Comparison of ENCODE assay signal across 25 cellular contexts in the genomic region with DNA sequence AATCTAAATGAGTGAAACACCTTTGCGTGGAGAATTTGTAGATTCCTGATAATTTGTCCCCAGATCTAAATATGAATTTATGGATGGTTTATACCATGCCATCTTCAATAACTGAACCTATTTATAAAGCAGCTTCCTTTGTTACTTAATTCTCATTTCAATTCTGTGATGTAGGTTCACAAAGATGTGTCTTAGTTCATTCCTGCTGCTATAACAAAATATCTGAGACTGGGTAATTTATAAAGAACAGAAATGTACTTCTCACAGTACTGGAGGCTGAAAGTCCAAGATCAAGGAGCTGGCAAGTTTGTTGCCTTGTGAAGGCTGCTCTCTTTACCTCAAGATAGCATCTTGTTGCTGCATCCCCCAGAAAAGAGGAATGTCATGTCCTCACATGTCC. TPM values are rescaled to one million over a fixed set of nuclear protein-coding genes. Genes with fewer than 3 reads are reported as not detected.
A peak's percentile ranks its signal among the peaks of the same experiment; 100 is the strongest.
DNase-seq lines count a peak whose midpoint lies in the region; ATAC-seq, FAIRE-seq and TF ChIP-seq lines count a peak whose summit lies in the region.
"Had no signal": no experiment of that assay in that cellular context is flagged by ENCODE, and none has a peak within 500 bp of the region (broad histone marks: within the 10 kb centered on the region; RNA-seq: fewer than 3 reads in every experiment).

No MANE protein-coding gene starts in this region.

- TF ChIP-seq POLR2A in HepG2 (IDR thresholded peaks at IDR 0.05; ENCODE audit: insufficient read depth in 1 of 2, low read depth in 2 of 2, low read length in 2 of 2), result no peak
- TF ChIP-seq POLR2A in right lobe of liver (IDR thresholded peaks at IDR 0.05), result no peak
- TF ChIP-seq POLR2A in H1 (IDR thresholded peaks at IDR 0.05; ENCODE audit: control extremely low read depth in 1 of 2, low read depth in 2 of 2, low read length in 2 of 2), result no peak

- H3K27me3 ChIP-seq in HepG2 (ENCODE audit: control insufficient read depth in 1 of 2, insufficient read depth in 2 of 2, low read length in 2 of 2) (no peaks in the 10 kb centered on the region; a peak in 1 of 5 replicates), right lobe of liver (no peaks in the 10 kb centered on the region), H1 (replicated peaks in 1 of 4; ENCODE audit: control insufficient read depth in 3 of 4, extremely low read depth in 1 of 4, insufficient read depth in 3 of 4, low read length in 3 of 4) (no peaks in the 10 kb centered on the region)
- H3K27me3 ChIP-seq: hepatocyte, testis had no signal

- no peaks in the 10 kb centered on the region for H3K79me1 ChIP-seq in H1 (ENCODE audit: low read depth, low read length)

- CTCF ChIA-PET in HepG2 (lab: Yijun Ruan, JAX; ENCODE audit: low intra/inter-chr PET ratio, low total read pairs), result no interaction called here
- CTCF ChIA-PET in H1 (lab: Charles Lee; ENCODE audit: partially characterized antibody), result interaction anchor here (0.7 to 2.5 kb wide), 6 partner anchors 10 to 179 kb away, joined by 3 to 10 read pairs (median 4); no protein-coding TSS in a partner anchor

- H3K79me2 ChIP-seq in HepG2 (ENCODE audit: insufficient read depth, low read length) (peaks cover 28% of the 10 kb centered on the region), H1 (ENCODE audit: control insufficient read depth in 1 of 2, insufficient read depth in 2 of 2, low read length in 2 of 2) (peaks cover 0 to 25% of the 10 kb centered on the region in 2 experiments; a peak in 2 of 4 replicates)

- no peak overlapping the region for H2BK12ac ChIP-seq in H1 (ENCODE audit: low read depth, low read length)

- no peak overlapping the region for H2BK15ac ChIP-seq in H1 (ENCODE audit: low read length)

- H4K5ac ChIP-seq in H1 (ENCODE audit: insufficient read length, low read depth, low read length), result no peak overlapping the region

- FAIRE-seq in HepG2 (lab: Jason Lieb, UNC) (no peak), H1 (lab: Jason Lieb, UNC) (no peak)

- no peak overlapping the region; the same call in 1 of the 2 replicates for H3K9ac ChIP-seq in HepG2 (ENCODE audit: insufficient read depth, low read depth, low read length)
- H3K9ac ChIP-seq in SK-N-MC (ENCODE audit: insufficient read length), result no peak overlapping the region
- no peak overlapping the region for H3K9ac ChIP-seq in H1 (replicated peaks in 1 of 4; ENCODE audit: extremely low read depth in 1 of 4, low read depth in 3 of 4, low read length in 3 of 4)

- no peak for TF ChIP-seq RAD21 in HepG2 (CRISPR knock-in tag; IDR thresholded peaks at IDR 0.05)
- TF ChIP-seq RAD21 in H1 (IDR thresholded peaks at IDR 0.05 in 1 of 2, conservative IDR thresholded peaks at IDR 0.05 in 1 of 2; ENCODE audit: low read depth in 2 of 2, low read length in 2 of 2), result no peak

- no peak overlapping the region for H3K56ac ChIP-seq in H1 (replicated peaks; ENCODE audit: insufficient read length, low read depth, low read length)

- no peak for ATAC-seq in HepG2
- ATAC-seq in right lobe of liver, result no peak
- ATAC-seq: activated T-cell treated with anti-CD3 and anti-CD28 coated beads, Interleukin-2, amount 50 U/mL, for 4 hours; mucosa of descending colon had no signal

- no peak overlapping the region for H2BK20ac ChIP-seq in H1 (ENCODE audit: low read length)

- peaks cover 3 to 14% of the 10 kb centered on the region in 2 experiments; a peak in 3 of 5 replicates for H3K36me3 ChIP-seq in HepG2 (replicated peaks in 1 of 2; ENCODE audit: control insufficient read depth in 1 of 2, insufficient read depth in 2 of 2, low read length in 2 of 2)
- no peaks in the 10 kb centered on the region for H3K36me3 ChIP-seq in right lobe of liver
- H3K36me3 ChIP-seq in SK-N-MC (ENCODE audit: insufficient read depth, low read length), result peaks cover 10% of the 10 kb centered on the region
- peaks cover 0 to 13% (median 1%) of the 10 kb centered on the region in 4 experiments; a peak in 2 of 8 replicates for H3K36me3 ChIP-seq in H1 (ENCODE audit: control insufficient read depth in 2 of 4, insufficient read depth in 4 of 4, low read length in 3 of 4)

- H2AFZ ChIP-seq in HepG2 (ENCODE audit: low read length), result no peak overlapping the region
- H2AFZ ChIP-seq in H1 (ENCODE audit: low read length), result peak overlapping the region; percentile 28; the same call in 1 of the 2 replicates
- H2AFZ ChIP-seq: hepatocyte had no signal

- in situ Hi-C loops in HepG2 (cut with HindIII; ENCODE audit: extremely low pct_ligation_motif_present, low pct_unique_long_range_greater_than_20kb), result no loop called here

- H3K9me3 ChIP-seq in HepG2 (ENCODE audit: low read length), result peaks cover 7% of the 10 kb centered on the region; the same call in 1 of the 2 replicates
- no peaks in the 10 kb centered on the region for H3K9me3 ChIP-seq in right lobe of liver
- H3K9me3 ChIP-seq in SK-N-MC (ENCODE audit: low read depth, low read length), result peaks cover 9% of the 10 kb centered on the region; the same call in 1 of the 2 replicates
- no peaks in the 10 kb centered on the region for H3K9me3 ChIP-seq in H1 (ENCODE audit: insufficient read depth in 2 of 2, low read depth in 1 of 2, low read length in 1 of 2)
- H3K9me3 ChIP-seq: HAP-1, mucosa of descending colon, testis had no signal

- H3K4ac ChIP-seq in H1 (replicated peaks; ENCODE audit: insufficient read length, low read depth, low read length), result no peak overlapping the region

- H3K4me1 ChIP-seq in HepG2 (ENCODE audit: insufficient read depth, low read length), result peaks cover 49% of the 10 kb centered on the region
- peaks cover 0 to 12% (median 5%) of the 10 kb centered on the region in 4 donors for H3K4me1 ChIP-seq in right lobe of liver
- no peaks in the 10 kb centered on the region for H3K4me1 ChIP-seq in H1 (replicated peaks in 1 of 4; ENCODE audit: control insufficient read depth in 3 of 4, insufficient read depth in 4 of 4, low read length in 3 of 4)

- peaks cover 6% of the 10 kb centered on the region for H3K23me2 ChIP-seq in H1 (ENCODE audit: low read depth, low read length)

- no peak overlapping the region for H2BK120ac ChIP-seq in H1 (replicated peaks; ENCODE audit: low read depth, low read length)

- no peak for TF ChIP-seq CTCF in HepG2 (CRISPR knock-in tag; IDR thresholded peaks at IDR 0.05)
- no peak for TF ChIP-seq CTCF in right lobe of liver (IDR thresholded peaks at IDR 0.05)
- TF ChIP-seq CTCF in H1 (IDR thresholded peaks at IDR 0.05; ENCODE audit: control extremely low read depth in 1 of 3, insufficient read depth in 1 of 3, low read depth in 1 of 3, low read length in 3 of 3), result no peak
- no peak for TF ChIP-seq CTCF in type B pancreatic cell (conservative IDR thresholded peaks at IDR 0.05)

- no peaks in the 10 kb centered on the region for H3K27me3 Mint-ChIP-seq in type B pancreatic cell

- H3K27ac ChIP-seq in HepG2 (ENCODE audit: extremely low read length, insufficient read depth, low read length) (peak overlapping the region; percentile 92), right lobe of liver (no peak overlapping the region), SK-N-MC (peak overlapping the region; percentile 88), H1 (ENCODE audit: low read depth, low read length) (no peak overlapping the region)

- no peak for TF ChIP-seq EP300 in HepG2 (IDR thresholded peaks at IDR 0.05; ENCODE audit: low read depth in 2 of 2, low read length in 2 of 2)
- no peak for TF ChIP-seq EP300 in HepG2 (CRISPR knock-in tag; IDR thresholded peaks at IDR 0.05; ENCODE audit: borderline replicate concordance)
- no peak for TF ChIP-seq EP300 in H1 (IDR thresholded peaks at IDR 0.05; ENCODE audit: borderline replicate concordance in 1 of 2, low read depth in 2 of 2, low read length in 2 of 2)

- H3K4me3 Mint-ChIP-seq in type B pancreatic cell, result peak overlapping the region; percentile 27
- H3K4me3 Mint-ChIP-seq: activated naive CD4-positive, alpha-beta T cell treated with anti-CD3 and anti-CD28 coated beads for 36 hours; activated T-cell treated with anti-CD3 and anti-CD28 coated beads, Interleukin-2, amount 50 U/mL, for 4 hours; central memory CD8-positive, alpha-beta T cell had no signal

- 96% methylated on average over 1 of the region's 1 CpG for WGBS in HepG2 (ENCODE audit: low lambda C conversion rate)
- 88% methylated on average over 1 of the region's 1 CpG for WGBS in right lobe of liver (ENCODE audit: insufficient coverage, low coverage, low lambda C conversion rate, missing lambda C conversion rate)
- WGBS in H1 (ENCODE audit: extremely low coverage in 1 of 2, insufficient coverage in 1 of 2, insufficient read length in 1 of 2, insufficient replicate concordance in 2 of 2, low coverage in 1 of 2, low lambda C conversion rate in 2 of 2, missing lambda C conversion rate in 1 of 2), 2 experiments, result 82% methylated on average over 1 of the region's 1 CpG; no CpG with 5 or more reads in 1 of the 2 experiments

- no peaks in the 10 kb centered on the region for H3K9me3 Mint-ChIP-seq in type B pancreatic cell
- H3K9me3 Mint-ChIP-seq: activated naive CD4-positive, alpha-beta T cell treated with anti-CD3 and anti-CD28 coated beads for 36 hours; activated T-cell treated with anti-CD3 and anti-CD28 coated beads, Interleukin-2, amount 50 U/mL, for 4 hours; central memory CD8-positive, alpha-beta T cell had no signal

- H3K4me1 Mint-ChIP-seq in type B pancreatic cell (ENCODE audit: unreplicated experiment), result peaks cover 19% of the 10 kb centered on the region

- POLR2A ChIA-PET in HepG2 (lab: Yijun Ruan, JAX), result interaction anchor here (1.0 to 6.8 kb wide), 3 partner anchors 9 to 171 kb away, joined by 3 to 155 read pairs (median 4); no protein-coding TSS in a partner anchor
- POLR2A ChIA-PET in H1 (lab: Charles Lee; ENCODE audit: partially characterized antibody), result interaction anchor here (0.7 kb wide), 1 partner anchor 585 kb away, joined by 3 read pairs; no protein-coding TSS in a partner anchor

- H2BK5ac ChIP-seq in H1 (ENCODE audit: low read depth, low read length), result no peak overlapping the region

- H3K4me2 ChIP-seq in HepG2 (ENCODE audit: low read depth, low read length) (no peak overlapping the region), H1 (ENCODE audit: insufficient read depth in 1 of 2, low read depth in 2 of 2, low read length in 2 of 2) (no peak overlapping the region)

- BruUV-seq in HepG2 (replicated peaks; lab: Mats Ljungman, UMichigan), result no TSS peak

- intact Hi-C loops in HepG2 (cut with micrococcal nuclease; ENCODE audit: unreplicated experiment), result no loop called here
- intact Hi-C loops in right lobe of liver (cut with DNase I), result no loop called here

- H2AK5ac ChIP-seq in H1 (ENCODE audit: low read depth, low read length), result no peak overlapping the region

- H4K91ac ChIP-seq in H1 (replicated peaks; ENCODE audit: insufficient read length, low read length), result no peak overlapping the region

- DNase-seq in HepG2 (ENCODE audit: low spot score) (no peak), right lobe of liver (no peak), SK-N-MC (ENCODE audit: low read depth, low spot score) (no peak), H1 (ENCODE audit: low read depth in 1 of 2, low spot score in 2 of 2) (no peak), type B pancreatic cell (ENCODE audit: extremely low spot score, unreplicated experiment) (no peak), HuH-7.5 (ENCODE audit: low spot score) (no peak), SHP77 treated with DMSO at 0.1 percent for 48 hours (lab: John Stamatoyannopoulos, UW) (no peak)
- no peak for DNase-seq in effector CD4-positive, alpha-beta T cell
- DNase-seq: activated naive CD4-positive, alpha-beta T cell treated with anti-CD3 and anti-CD28 coated beads for 36 hours; activated T-cell treated with anti-CD3 and anti-CD28 coated beads, Interleukin-2, amount 50 U/mL, for 4 hours; aorta; DMS153; GDM1; mucosa of descending colon; NCI-H146; Right ventricle myocardium superior; stimulated activated CD4-positive, alpha-beta T cell treated with anti-CD3 and anti-CD28 coated beads, Interleukin-2, amount 100 ng/mL, for 48 hours; stimulated activated naive CD4-positive, alpha-beta T cell; T1000; testis had no signal

- peaks cover 3% of the 10 kb centered on the region for H3K36me3 Mint-ChIP-seq in type B pancreatic cell

- H4K20me1 ChIP-seq in HepG2 (ENCODE audit: insufficient read depth, low read length) (no peaks in the 10 kb centered on the region), H1 (replicated peaks in 1 of 2; ENCODE audit: control insufficient read depth in 1 of 2, insufficient read depth in 2 of 2, low read length in 2 of 2) (no peaks in the 10 kb centered on the region)

- H3K4me3 ChIP-seq in HepG2 (replicated peaks in 1 of 3; ENCODE audit: insufficient read depth in 1 of 3, low read depth in 2 of 3, low read length in 3 of 3) (no peak overlapping the region; a peak in 1 of 6 replicates), right lobe of liver (no peak overlapping the region), SK-N-MC (no peak overlapping the region), H1 (ENCODE audit: extremely low read depth in 1 of 4, insufficient read depth in 2 of 4, low read depth in 3 of 4, low read length in 4 of 4) (no peak overlapping the region)
- H3K4me3 ChIP-seq: HAP-1, hepatocyte, mucosa of descending colon, testis had no signal

- no peak overlapping the region for H3K27ac Mint-ChIP-seq in type B pancreatic cell
- H3K27ac Mint-ChIP-seq: activated naive CD4-positive, alpha-beta T cell treated with anti-CD3 and anti-CD28 coated beads for 36 hours had no signal

- H3K18ac ChIP-seq in H1 (ENCODE audit: extremely low read depth, low read length), result no peak overlapping the region

- H3K23ac ChIP-seq in H1 (ENCODE audit: insufficient read length), result no peak overlapping the region

- no peak overlapping the region for H3K14ac ChIP-seq in H1 (ENCODE audit: insufficient read length)

- H4K8ac ChIP-seq in H1 (ENCODE audit: extremely low read depth, insufficient read depth, low read length), result no peak overlapping the region

RNA-seq across cellular contexts. Expression of a gene that starts 2.1 kb away (rescaled TPM):
- total RNA-seq in HepG2 (2016; rRNA removed; fragmentation: Illumina TruSeq; extraction: Trizol) (122 and 149 TPM in 2 replicates), right lobe of liver (10 to 100 TPM; 12.3 to 18.9 (median 16.2) TPM), type B pancreatic cell (ENCODE audit: low replicate concordance) (18.5 and 25.4 TPM in 2 replicates)
- 42.1 and 44.6 TPM in 2 replicates for total RNA-seq in HepG2 (2016; cell fraction: cytosol; rRNA removed; fragmentation: Illumina TruSeq; extraction: Trizol; ENCODE audit: low read depth)
- total RNA-seq in HepG2 (2016; cell fraction: insoluble cytoplasmic fraction; rRNA removed; fragmentation: Illumina TruSeq; extraction: Trizol), result 124 and 156 TPM in 2 replicates
- total RNA-seq in HepG2 (2016; cell fraction: membrane; rRNA removed; fragmentation: Illumina TruSeq; extraction: Trizol), result 45.1 and 48.3 TPM in 2 replicates
- total RNA-seq in HepG2 (2016; cell fraction: nucleus; rRNA removed; fragmentation: Illumina TruSeq; extraction: Trizol), result 201 and 207 TPM in 2 replicates
- polyA plus RNA-seq in HepG2 (2011; rRNA removed) (64.3 and 91.4 TPM in 2 replicates), H1 (2011; rRNA removed) (17.8 and 28.2 TPM in 2 replicates)
- 49.3 and 58.3 TPM in 2 replicates for polyA plus RNA-seq in HepG2 (2011; cell fraction: cytosol; rRNA removed)
- 74.6 and 81.3 TPM in 2 replicates for polyA plus RNA-seq in HepG2 (2011; cell fraction: nucleus; rRNA removed)
- polyA plus RNA-seq in HepG2 (2012), result 59.9 and 60.7 TPM in 2 replicates
- polyA plus RNA-seq in HepG2 (2016; cell fraction: cytosol; fragmentation: Illumina TruSeq; extraction: Trizol; ENCODE audit: low read depth), result 17.1 and 18.2 TPM in 2 replicates
- 133 and 147 TPM in 2 replicates for polyA plus RNA-seq in HepG2 (2016; cell fraction: insoluble cytoplasmic fraction; fragmentation: Illumina TruSeq; extraction: Trizol; ENCODE audit: low read depth)
- polyA plus RNA-seq in HepG2 (2016; cell fraction: membrane; fragmentation: Illumina TruSeq; extraction: Trizol; ENCODE audit: low read depth), result 20.5 and 22.2 TPM in 2 replicates
- polyA plus RNA-seq in HepG2 (2016; cell fraction: nucleus; fragmentation: Illumina TruSeq; extraction: Trizol; ENCODE audit: insufficient read depth, low read depth), result 93.1 and 104 TPM in 2 replicates
- 9.7 and 101 TPM in 2 replicates for polyA minus RNA-seq in HepG2 (2011; rRNA and poly(A)+ RNA removed; ENCODE audit: low replicate concordance)
- polyA minus RNA-seq in HepG2 (2011; cell fraction: cytosol; rRNA and poly(A)+ RNA removed), result 39.5 and 52.5 TPM in 2 replicates
- 333 and 340 TPM in 2 replicates for polyA minus RNA-seq in HepG2 (2011; cell fraction: nucleus; rRNA and poly(A)+ RNA removed)
- total RNA-seq in H1 (2021; fragmentation: NEBNext Ultra II Directional; extraction: Animal tissue kit (Norgen Biotek cat#: 25700)), result 49.4 and 52.3 TPM in 2 replicates
- 34.1 TPM for polyA plus RNA-seq in H1 (2011; cell fraction: cytosol; rRNA removed)
- polyA plus RNA-seq in H1 (2011; cell fraction: nucleus; rRNA removed), result 28.3 TPM
- polyA plus RNA-seq in H1 (2012, experiment 1 of 2), result 34.0 to 44.9 TPM (median 38.3 TPM) in 4 replicates
- polyA plus RNA-seq in H1 (2012, experiment 2 of 2), result 12.9 TPM
- 52.4 TPM for polyA plus RNA-seq in H1 (2013, experiment 1 of 2)
- polyA plus RNA-seq in H1 (2013, experiment 2 of 2), result 50.2 TPM
- 38.3 and 46.3 TPM in 2 replicates for polyA minus RNA-seq in H1 (2011; rRNA and poly(A)+ RNA removed)
- 40.7 TPM for polyA minus RNA-seq in H1 (2011; cell fraction: cytosol; rRNA and poly(A)+ RNA removed)
- 111 TPM for polyA minus RNA-seq in H1 (2011; cell fraction: nucleus; rRNA and poly(A)+ RNA removed)

RNA-seq across cellular contexts. Expression of a gene that starts 52.6 kb away (rescaled TPM):
- total RNA-seq in HepG2 (2016; rRNA removed; fragmentation: Illumina TruSeq; extraction: Trizol), result not detected in 2 replicates
- not detected in 2 replicates for total RNA-seq in HepG2 (2016; cell fraction: cytosol; rRNA removed; fragmentation: Illumina TruSeq; extraction: Trizol; ENCODE audit: low read depth)
- not detected in 2 replicates for total RNA-seq in HepG2 (2016; cell fraction: insoluble cytoplasmic fraction; rRNA removed; fragmentation: Illumina TruSeq; extraction: Trizol)
- not detected in 2 replicates for total RNA-seq in HepG2 (2016; cell fraction: membrane; rRNA removed; fragmentation: Illumina TruSeq; extraction: Trizol)
- total RNA-seq in HepG2 (2016; cell fraction: nucleus; rRNA removed; fragmentation: Illumina TruSeq; extraction: Trizol), result not detected in 2 replicates
- not detected in 2 replicates for polyA plus RNA-seq in HepG2 (2011; rRNA removed)
- not detected in 2 replicates for polyA plus RNA-seq in HepG2 (2011; cell fraction: cytosol; rRNA removed)
- polyA plus RNA-seq in HepG2 (2011; cell fraction: nucleus; rRNA removed), result not detected in 2 replicates
- 0.76 and 0.79 TPM in 2 replicates for polyA plus RNA-seq in HepG2 (2012)
- not detected in 2 replicates for polyA plus RNA-seq in HepG2 (2016; cell fraction: cytosol; fragmentation: Illumina TruSeq; extraction: Trizol; ENCODE audit: low read depth)
- not detected in 2 replicates for polyA plus RNA-seq in HepG2 (2016; cell fraction: insoluble cytoplasmic fraction; fragmentation: Illumina TruSeq; extraction: Trizol; ENCODE audit: low read depth)
- not detected in 2 replicates for polyA plus RNA-seq in HepG2 (2016; cell fraction: membrane; fragmentation: Illumina TruSeq; extraction: Trizol; ENCODE audit: low read depth)
- not detected in 2 replicates for polyA plus RNA-seq in HepG2 (2016; cell fraction: nucleus; fragmentation: Illumina TruSeq; extraction: Trizol; ENCODE audit: insufficient read depth, low read depth)
- not detected in 2 replicates for polyA minus RNA-seq in HepG2 (2011; rRNA and poly(A)+ RNA removed; ENCODE audit: low replicate concordance)
- not detected in 2 replicates for polyA minus RNA-seq in HepG2 (2011; cell fraction: cytosol; rRNA and poly(A)+ RNA removed)
- not detected in 2 replicates for polyA minus RNA-seq in HepG2 (2011; cell fraction: nucleus; rRNA and poly(A)+ RNA removed)
- total RNA-seq in right lobe of liver, result not detected
- not detected in 2 replicates for total RNA-seq in H1 (2021; fragmentation: NEBNext Ultra II Directional; extraction: Animal tissue kit (Norgen Biotek cat#: 25700))
- polyA plus RNA-seq in H1 (2011; rRNA removed), result not detected in 2 replicates
- polyA plus RNA-seq in H1 (2011; cell fraction: cytosol; rRNA removed), result not detected
- polyA plus RNA-seq in H1 (2011; cell fraction: nucleus; rRNA removed), result not detected
- polyA plus RNA-seq in H1 (2012, experiment 1 of 2), result 0.46 to 1.2 TPM (median 0.71 TPM) in 4 replicates
- polyA plus RNA-seq in H1 (2012, experiment 2 of 2), result not detected
- not detected for polyA plus RNA-seq in H1 (2013, experiment 1 of 2)
- polyA plus RNA-seq in H1 (2013, experiment 2 of 2), result not detected
- polyA minus RNA-seq in H1 (2011; rRNA and poly(A)+ RNA removed), result 0.24 TPM in 1 of 2 replicates, not detected in the other
- polyA minus RNA-seq in H1 (2011; cell fraction: cytosol; rRNA and poly(A)+ RNA removed), result not detected
- 0.70 TPM for polyA minus RNA-seq in H1 (2011; cell fraction: nucleus; rRNA and poly(A)+ RNA removed)
- total RNA-seq in type B pancreatic cell (ENCODE audit: low replicate concordance), result not detected in 2 replicates
- total RNA-seq: activated naive CD4-positive, alpha-beta T cell treated with anti-CD3 and anti-CD28 coated beads for 36 hours; activated T-cell treated with anti-CD3 and anti-CD28 coated beads, Interleukin-2, amount 50 U/mL, for 4 hours; aorta; hepatocyte; liver; mucosa of descending colon; Right ventricle myocardium superior; testis had no signal
- polyA plus RNA-seq: AG04450, aorta had no signal

Comparison
In these comparisons a context has a peak if more than half of its experiments do, and no peak if none do; other contexts are left out.
1. H3K27ac ChIP-seq: peak in HepG2 (single experiment) and SK-N-MC (single experiment); none in right lobe of liver (0 of 3) and H1 (single experiment).